15 cellular contexts compared by ENCODE assay signal in genomic region chr15:99944131-99944530, GRCh38.
DNase-seq lines count a peak whose midpoint lies in the region; ATAC-seq and TF ChIP-seq lines count a peak whose summit lies in the region.
"Had no signal": no experiment of that assay in that cellular context is flagged by ENCODE, and none has a peak within 500 bp of the region (broad histone marks: within the 10 kb centered on the region; RNA-seq: fewer than 3 reads in every experiment).

No MANE protein-coding gene starts in this region.

- CTCF ChIA-PET in HEK293T (lab: Yijun Ruan, JAX) (no interaction called here), IMR-90 (lab: Yijun Ruan, JAX) (no interaction called here)

- H3K27ac ChIP-seq in IMR-90 (ENCODE audit: insufficient read depth, low read length) (no peak overlapping the region), lung (ENCODE audit: low read depth in 1 of 2, low read length in 1 of 2) (no peak overlapping the region)
- H3K27ac ChIP-seq: A549, C4-2B had no signal

- peaks cover 12% of the 10 kb centered on the region for H3K9me3 ChIP-seq in IMR-90 (ENCODE audit: control insufficient read depth, insufficient read depth, low read length)
- peaks cover 3 to 16% of the 10 kb centered on the region in 2 donors for H3K9me3 ChIP-seq in lung (ENCODE audit: control insufficient read depth in 2 of 2, insufficient read depth in 1 of 2, low read length in 1 of 2)

- WGBS in IMR-90 (ENCODE audit: extremely low coverage in 2 of 2, insufficient read length in 1 of 2), 2 experiments: no CpG with 5 or more reads among the region's 1 CpG
- 93 to 95% methylated on average over 1 of the region's 1 CpG for WGBS in lung, 2 donors

- H2AK9ac ChIP-seq in IMR-90 (replicated peaks; ENCODE audit: low read depth, low read length, poor library complexity): peak overlapping the region; percentile 8

- H3K27me3 ChIP-seq in IMR-90 (ENCODE audit: control insufficient read depth, insufficient read depth, low read length) (no peaks in the 10 kb centered on the region), lung (ENCODE audit: control insufficient read depth, insufficient read depth) (no peaks in the 10 kb centered on the region)
- H3K27me3 ChIP-seq: BE2C had no signal

- POLR2A ChIA-PET in HEK293T (lab: Yijun Ruan, JAX) (no interaction called here), IMR-90 (lab: Charles Lee; ENCODE audit: unreplicated experiment) (no interaction called here)

- H3K4me3 ChIP-seq in IMR-90 (ENCODE audit: insufficient read depth, low read depth, low read length): no peak overlapping the region
- no peak overlapping the region for H3K4me3 ChIP-seq in lung
- H3K4me3 ChIP-seq: A549 had no signal

- H3K4me2 ChIP-seq in IMR-90 (ENCODE audit: low read depth, low read length): no peak overlapping the region
- H3K4me2 ChIP-seq: A549 had no signal

- H2AK5ac ChIP-seq in IMR-90 (ENCODE audit: low read depth, low read length): no peak overlapping the region

- TF ChIP-seq CTCF in IMR-90 (conservative IDR thresholded peaks at IDR 0.05; ENCODE audit: low read depth, low read length) (no peak), lung (IDR thresholded peaks at IDR 0.05; ENCODE audit: control extremely low read depth, extremely low read depth) (no peak)

- dilution Hi-C loops in IMR-90 (cut with HindIII; ENCODE audit: low sequenced_read_pairs, unreplicated experiment): no loop called here

- no peak overlapping the region for H3K23ac ChIP-seq in IMR-90 (ENCODE audit: low read depth, low read length)

- H2BK20ac ChIP-seq in IMR-90 (ENCODE audit: low read depth, low read length): no peak overlapping the region

- in situ Hi-C loops in IMR-90 (cut with MboI; ENCODE audit: low sequenced_read_pairs): no loop called here

- ATAC-seq in IMR-90 (ENCODE audit: low read depth): no peak
- ATAC-seq in lung (ENCODE audit: insufficient read depth, low FRiP score): no peak
- ATAC-seq in HG03354 (IDR thresholded peaks at IDR 0.05; ENCODE audit: poor library complexity, severe bottlenecking, unreplicated experiment): no peak
- ATAC-seq: A549 had no signal

- H3K9ac ChIP-seq in IMR-90 (ENCODE audit: low read depth, low read length): no peak overlapping the region

- no peak overlapping the region for H2BK15ac ChIP-seq in IMR-90 (ENCODE audit: low read depth, low read length)

- no peaks in the 10 kb centered on the region for H3K79me1 ChIP-seq in IMR-90 (ENCODE audit: low read depth in 1 of 2, low read length in 2 of 2)

- H4K91ac ChIP-seq in IMR-90 (ENCODE audit: insufficient read depth, low read depth, low read length): no peak overlapping the region

- H3K9me1 ChIP-seq in IMR-90 (ENCODE audit: insufficient read depth, low read length): no peaks in the 10 kb centered on the region

- H3K18ac ChIP-seq in IMR-90 (ENCODE audit: low read depth, low read length): no peak overlapping the region

- H4K5ac ChIP-seq in IMR-90 (ENCODE audit: low read depth, low read length): no peak overlapping the region

- no peak for TF ChIP-seq POLR2A in IMR-90 (IDR thresholded peaks at IDR 0.05; ENCODE audit: low read depth, low read length)

- no peaks in the 10 kb centered on the region for H4K20me1 ChIP-seq in IMR-90 (ENCODE audit: insufficient read depth, low read length)

- no TSS peak for BruUV-seq in IMR-90 (replicated peaks; lab: Mats Ljungman, UMichigan)

- no peak overlapping the region for H3K4ac ChIP-seq in IMR-90 (ENCODE audit: low read depth, low read length)

- H3K36me3 ChIP-seq in IMR-90 (ENCODE audit: control insufficient read depth, insufficient read depth, low read length): no peaks in the 10 kb centered on the region
- H3K36me3 ChIP-seq in lung (ENCODE audit: control insufficient read depth in 2 of 2, insufficient read depth in 2 of 2, low read length in 2 of 2): no peaks in the 10 kb centered on the region
- H3K36me3 ChIP-seq: BE2C had no signal

- H2BK120ac ChIP-seq in IMR-90 (ENCODE audit: low read depth, low read length): no peak overlapping the region

- no peak overlapping the region for H2BK5ac ChIP-seq in IMR-90 (ENCODE audit: low read depth, low read length, poor library complexity, severe bottlenecking)

- H3K4me1 ChIP-seq in IMR-90 (ENCODE audit: control insufficient read depth, insufficient read depth, low read length) (no peaks in the 10 kb centered on the region), lung (ENCODE audit: control insufficient read depth in 2 of 2, insufficient read depth in 2 of 2, low read length in 2 of 2) (no peaks in the 10 kb centered on the region)
- H3K4me1 ChIP-seq: A549, BE2C had no signal

- TF ChIP-seq RAD21 in IMR-90 (IDR thresholded peaks at IDR 0.05; ENCODE audit: low read length): no peak

- no peak overlapping the region for H3K14ac ChIP-seq in IMR-90 (replicated peaks; ENCODE audit: low read depth, low read length)

- H2AFZ ChIP-seq in IMR-90 (replicated peaks; ENCODE audit: low read length, poor library complexity): no peak overlapping the region

- intact Hi-C loops in IMR-90 (cut with micrococcal nuclease): no loop called here

- no peak overlapping the region for H3K56ac ChIP-seq in IMR-90 (ENCODE audit: extremely low read depth, insufficient read depth, low read length)

- DNase-seq in HEK293T (ENCODE audit: extremely low spot score) (peak; percentile 2), IMR-90 (no peak), lung (ENCODE audit: low spot score) (peak; percentile 22), mesenteric fat pad (ENCODE audit: low spot score) (no peak), NOMO-1 (lab: John Stamatoyannopoulos, UW; ENCODE audit: unreplicated experiment in 2 of 2) (no peak)
- DNase-seq in stimulated activated CD8-positive, alpha-beta memory T cell treated with anti-CD3 and anti-CD28 coated beads, Interleukin-4, amount 100 ng/mL, for 48 hours: peak; percentile 9
- DNase-seq: BE2C; CD4-positive, alpha-beta memory T cell; DMS153; DMS79 treated with DMSO at 0.1 percent for 48 hours; EL; HCEC 1CT had no signal

- no peak overlapping the region for H4K8ac ChIP-seq in IMR-90 (ENCODE audit: low read depth in 2 of 2, low read length in 2 of 2)

TF ChIP-seq in HEK293T, 16 proteins besides CTCF, POLR2A, EP300 and RAD21:
- TF ChIP-seq ELF4 (IDR thresholded peaks at IDR 0.05) (no peak), SUZ12 (IDR thresholded peaks at IDR 0.05) (no peak), BHLHE40 (IDR thresholded peaks at IDR 0.05; ENCODE audit: borderline replicate concordance) (no peak), FOXM1 (IDR thresholded peaks at IDR 0.05; ENCODE audit: borderline replicate concordance) (no peak), LEF1 (IDR thresholded peaks at IDR 0.05; ENCODE audit: borderline replicate concordance) (no peak)

TF ChIP-seq in IMR-90, 13 proteins besides CTCF, POLR2A, EP300 and RAD21:
- no peak for TF ChIP-seq ELK1 (IDR thresholded peaks at IDR 0.05; ENCODE audit: borderline replicate concordance, low read depth, low read length)

Comparison
In these comparisons a context has a peak if more than half of its experiments do, and no peak if none do; other contexts are left out.
1. DNase-seq: peak in HEK293T (single experiment), lung (single experiment) and stimulated activated CD8-positive, alpha-beta memory T cell treated with anti-CD3 and anti-CD28 coated beads, Interleukin-4, amount 100 ng/mL, for 48 hours (single experiment); none in IMR-90 (single experiment), mesenteric fat pad (single experiment) and NOMO-1 (0 of 2).